Comparison of ENCODE assay signal across 8 cellular contexts in the genomic region with DNA sequence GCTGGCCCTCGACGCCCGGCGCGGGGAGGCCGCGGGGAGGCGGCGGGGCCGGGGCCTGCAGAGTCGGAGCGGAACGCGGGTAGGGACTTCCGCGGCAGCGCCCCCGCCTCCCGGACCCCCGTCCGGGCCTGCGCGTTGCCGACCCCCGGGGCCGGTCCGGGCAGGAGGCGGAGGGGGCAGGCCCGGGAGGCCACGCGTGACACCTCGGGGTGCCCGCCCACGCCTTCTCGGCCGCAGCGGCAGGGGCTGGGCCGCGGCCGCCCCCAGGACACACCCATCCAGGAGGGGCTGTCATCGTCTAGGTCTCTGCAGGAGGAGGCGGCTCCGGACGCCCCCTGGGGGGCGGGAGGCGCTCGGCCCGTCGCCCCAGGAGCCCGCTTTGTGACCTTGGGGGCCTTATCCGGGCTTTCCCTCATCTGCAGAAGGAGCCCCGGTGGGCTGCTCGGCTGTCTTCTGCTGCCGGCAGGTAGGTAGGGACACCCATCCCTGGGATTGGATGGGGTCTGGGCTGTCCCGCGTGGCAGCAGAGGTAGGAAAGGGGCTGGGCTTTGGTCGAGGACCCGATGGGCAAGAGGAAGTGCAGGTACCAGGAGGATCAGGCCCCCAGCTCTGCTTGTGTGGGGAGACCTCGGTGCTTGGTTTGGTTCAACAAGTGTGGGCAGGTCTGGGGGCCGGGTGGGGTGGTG. TPM values are rescaled to one million over a fixed set of nuclear protein-coding genes. Genes with fewer than 3 reads are reported as not detected.
DNase-seq lines count a peak whose midpoint lies in the region; ATAC-seq lines count a peak whose summit lies in the region.

No MANE protein-coding gene starts in this region.

- H3K9me3 Mint-ChIP-seq in CD4-positive, CD25-positive, alpha-beta regulatory T cell, result no peaks in the 10 kb centered on the region
- no peaks in the 10 kb centered on the region for H3K9me3 Mint-ChIP-seq in activated naive CD4-positive, alpha-beta T cell treated with anti-CD3 and anti-CD28 coated beads, Interleukin-2, amount 50 U/mL, for 72 hours

- peaks cover 0 to 37% (median 20%) of the 10 kb centered on the region in 4 donors for H3K4me1 Mint-ChIP-seq in CD4-positive, CD25-positive, alpha-beta regulatory T cell

- H3K27ac ChIP-seq in CD4-positive, CD25-positive, alpha-beta regulatory T cell (ENCODE audit: insufficient read depth, low read length, poor library complexity, severe bottlenecking), result peak overlapping the region; percentile 63
- H3K27ac ChIP-seq in SJCRH30 (no peak overlapping the region; the same call in 1 of the 2 replicates), iPS DF 6.9 (ENCODE audit: low read length) (no peak overlapping the region)

- H3K4me3 Mint-ChIP-seq in CD4-positive, CD25-positive, alpha-beta regulatory T cell, result peak overlapping the region; percentile 84 to 92 (median 85)

- no peaks in the 10 kb centered on the region for H3K27me3 ChIP-seq in CD4-positive, CD25-positive, alpha-beta regulatory T cell (ENCODE audit: control insufficient read depth, insufficient read depth, low read length)
- peaks cover 3% of the 10 kb centered on the region; the same call in 1 of the 2 replicates for H3K27me3 ChIP-seq in SJCRH30
- no peaks in the 10 kb centered on the region for H3K27me3 ChIP-seq in iPS DF 6.9 (ENCODE audit: control insufficient read depth, insufficient read depth, low read length)

- peaks cover 14% of the 10 kb centered on the region for H3K36me3 Mint-ChIP-seq in CD4-positive, CD25-positive, alpha-beta regulatory T cell
- H3K36me3 Mint-ChIP-seq in activated naive CD4-positive, alpha-beta T cell treated with anti-CD3 and anti-CD28 coated beads, Interleukin-2, amount 50 U/mL, for 72 hours, result peaks cover 19 to 27% of the 10 kb centered on the region in 2 donors

- H3K36me3 ChIP-seq in CD4-positive, CD25-positive, alpha-beta regulatory T cell (ENCODE audit: control insufficient read depth, insufficient read depth, low read length), result peaks cover 23% of the 10 kb centered on the region
- H3K36me3 ChIP-seq in SJCRH30, result peaks cover 33% of the 10 kb centered on the region
- H3K36me3 ChIP-seq in iPS DF 6.9 (ENCODE audit: control insufficient read depth, insufficient read depth, low read length), result peaks cover 4% of the 10 kb centered on the region; the same call in 1 of the 2 replicates

- H3K4me1 ChIP-seq in CD4-positive, CD25-positive, alpha-beta regulatory T cell (ENCODE audit: control insufficient read depth, insufficient read depth, low read length, poor library complexity, severe bottlenecking), result peaks cover 23% of the 10 kb centered on the region
- H3K4me1 ChIP-seq in SJCRH30 (peaks cover 4% of the 10 kb centered on the region; the same call in 1 of the 2 replicates), iPS DF 6.9 (ENCODE audit: control insufficient read depth, insufficient read depth, low read length) (peaks cover 2% of the 10 kb centered on the region; the same call in 1 of the 2 replicates)

- no peaks in the 10 kb centered on the region for H3K27me3 Mint-ChIP-seq in CD4-positive, CD25-positive, alpha-beta regulatory T cell

- peak; percentile 70 for ATAC-seq in CD4-positive, CD25-positive, alpha-beta regulatory T cell (ENCODE audit: low read depth in 2 of 2)
- ATAC-seq in GM19025 (IDR thresholded peaks at IDR 0.05; ENCODE audit: low read depth, unreplicated experiment) (peak; percentile 73), HG03175 (IDR thresholded peaks at IDR 0.05; ENCODE audit: unreplicated experiment) (peak; percentile 84)
- ATAC-seq in activated naive CD4-positive, alpha-beta T cell treated with anti-CD3 and anti-CD28 coated beads, Interleukin-2, amount 50 U/mL, for 72 hours, result peak; percentile 61 to 83

- H3K4me3 ChIP-seq in CD4-positive, CD25-positive, alpha-beta regulatory T cell (ENCODE audit: low read depth, low read length), result peak overlapping the region; percentile 19
- peak overlapping the region; percentile 98 for H3K4me3 ChIP-seq in SJCRH30
- H3K4me3 ChIP-seq in iPS DF 6.9 (ENCODE audit: low read length), result peak overlapping the region; percentile 87; the same call in 1 of the 2 replicates

- H3K27ac Mint-ChIP-seq in CD4-positive, CD25-positive, alpha-beta regulatory T cell, result peak overlapping the region; percentile 79 to 94 (median 85)
- peak overlapping the region; percentile 81 to 96 for H3K27ac Mint-ChIP-seq in activated naive CD4-positive, alpha-beta T cell treated with anti-CD3 and anti-CD28 coated beads, Interleukin-2, amount 50 U/mL, for 72 hours

- DNase-seq in CD4-positive, CD25-positive, alpha-beta regulatory T cell, result peak; percentile 40 to 60 (median 54)
- DNase-seq in SJCRH30 (peak; percentile 61 to 66), iPS DF 6.9 (ENCODE audit: low read depth, low spot score) (no peak), NCI-H128 (lab: John Stamatoyannopoulos, UW; ENCODE audit: unreplicated experiment) (no peak)
- peak; percentile 60 to 74 for DNase-seq in activated naive CD4-positive, alpha-beta T cell treated with anti-CD3 and anti-CD28 coated beads, Interleukin-2, amount 50 U/mL, for 72 hours (ENCODE audit: low spot score in 2 of 2)
- peak; percentile 54 for DNase-seq in stimulated activated CD4-positive, alpha-beta T cell treated with anti-CD3 and anti-CD28 coated beads, Interleukin-12 subunit alpha, Interleukin-12 subunit beta, amount 100 ng/mL, for 4 hours

- no CpG with 5 or more reads among the region's 60 CpGs for WGBS in iPS DF 6.9 (ENCODE audit: insufficient coverage, insufficient read length)

- no peaks in the 10 kb centered on the region for H3K9me3 ChIP-seq in CD4-positive, CD25-positive, alpha-beta regulatory T cell (ENCODE audit: control insufficient read depth in 2 of 2, low read length in 2 of 2)
- H3K9me3 ChIP-seq in SJCRH30 (replicated peaks), result no peaks in the 10 kb centered on the region
- no peaks in the 10 kb centered on the region for H3K9me3 ChIP-seq in iPS DF 6.9 (ENCODE audit: control insufficient read depth, insufficient read depth, low read length)

RNA-seq across cellular contexts. Expression of a gene that starts 0.6 kb away (rescaled TPM):
- 51.6 TPM for total RNA-seq in CD4-positive, CD25-positive, alpha-beta regulatory T cell
- 1 to 10 TPM in 2 of 4 donors, under 1 TPM in 2; 0.81 to 1.5 (median 0.98) TPM for polyA plus RNA-seq in CD4-positive, CD25-positive, alpha-beta regulatory T cell
- 16.0 and 16.2 TPM in 2 replicates for total RNA-seq in SJCRH30 (2014; rRNA removed; shearing (Covaris generic))
- total RNA-seq in activated naive CD4-positive, alpha-beta T cell treated with anti-CD3 and anti-CD28 coated beads, Interleukin-2, amount 50 U/mL, for 72 hours, result 10 to 100 TPM; 23.2 to 28.9 TPM

RNA-seq across cellular contexts. Expression of a gene that starts 22.3 kb away (rescaled TPM):
- total RNA-seq in CD4-positive, CD25-positive, alpha-beta regulatory T cell, result 0.96 TPM
- 1 to 10 TPM in 1 of 4 donors, under 1 TPM in 3; 0.26 to 1.3 (median 0.71) TPM for polyA plus RNA-seq in CD4-positive, CD25-positive, alpha-beta regulatory T cell
- total RNA-seq in SJCRH30 (2014; rRNA removed; shearing (Covaris generic)), result 10.6 and 10.9 TPM in 2 replicates
- total RNA-seq in activated naive CD4-positive, alpha-beta T cell treated with anti-CD3 and anti-CD28 coated beads, Interleukin-2, amount 50 U/mL, for 72 hours, result 1 to 10 TPM in 1 of 2 donors, under 1 TPM in 1; 0.89 to 1.7 TPM

RNA-seq across cellular contexts. Expression of a gene that starts 47.9 kb away (rescaled TPM):
- total RNA-seq in CD4-positive, CD25-positive, alpha-beta regulatory T cell, result 50.1 TPM
- polyA plus RNA-seq in CD4-positive, CD25-positive, alpha-beta regulatory T cell, result 10 to 100 TPM; 28.3 to 33.1 (median 31.5) TPM
- total RNA-seq in SJCRH30 (2014; rRNA removed; shearing (Covaris generic)), result 16.4 and 18.8 TPM in 2 replicates
- 10 to 100 TPM; 22.5 to 26.2 TPM for total RNA-seq in activated naive CD4-positive, alpha-beta T cell treated with anti-CD3 and anti-CD28 coated beads, Interleukin-2, amount 50 U/mL, for 72 hours

Comparison
In these comparisons a context has a peak if more than half of its experiments do, and no peak if none do; other contexts are left out.
1. DNase-seq: peak in CD4-positive, CD25-positive, alpha-beta regulatory T cell (3 of 3), SJCRH30 (2 of 2), activated naive CD4-positive, alpha-beta T cell treated with anti-CD3 and anti-CD28 coated beads, Interleukin-2, amount 50 U/mL, for 72 hours (2 of 2) and stimulated activated CD4-positive, alpha-beta T cell treated with anti-CD3 and anti-CD28 coated beads, Interleukin-12 subunit alpha, Interleukin-12 subunit beta, amount 100 ng/mL, for 4 hours (single experiment); none in iPS DF 6.9 (single experiment) and NCI-H128 (single experiment).
2. H3K4me3 ChIP-seq: peak in every context shown above with its lines; median percentile 98 in SJCRH30; 87 in iPS DF 6.9; 19 in CD4-positive, CD25-positive, alpha-beta regulatory T cell.
3. Peak in every context shown above with its lines, with median percentiles within 50 percentile points of each other: ATAC-seq.